Comparison of ENCODE assay signal across 6 cellular contexts in genomic region chr5:180497865-180498264, GRCh38. TPM values are rescaled to one million over a fixed set of nuclear protein-coding genes. Genes with fewer than 3 reads are reported as not detected.
DNase-seq lines count a peak whose midpoint lies in the region; ATAC-seq and TF ChIP-seq lines count a peak whose summit lies in the region.
"Not testable (repeated sequence)": the region's sequence is repeated elsewhere in the genome, so short reads cannot be mapped to it uniquely, and the experiment has no call there.

No MANE protein-coding gene starts in this region.

- H4K20me1 ChIP-seq in Loucy (ENCODE audit: insufficient read depth, low read length, poor library complexity, severe bottlenecking): peaks cover 50% of the 10 kb centered on the region

- H3K9me3 Mint-ChIP-seq in activated T-helper 2 cell treated with anti-CD3 and anti-CD28 coated beads, Interferon-gamma antibody, Interleukin-2, Interleukin-4, amounts not matched to agents 10 μg/mL and 5 μg/mL and 100 μg/mL, durations not matched to agents 14 hours and 24 hours and 36 hours; activated naive CD8-positive, alpha-beta T cell treated with anti-CD3 and anti-CD28 coated beads, Interleukin-2, amount 50 U/mL, for 24 hours; brain; nephron; type B pancreatic cell: not testable (repeated sequence)

- H3K36me3 Mint-ChIP-seq in activated T-helper 2 cell treated with anti-CD3 and anti-CD28 coated beads, Interferon-gamma antibody, Interleukin-2, Interleukin-4, amounts not matched to agents 10 μg/mL and 5 μg/mL and 100 μg/mL, durations not matched to agents 14 hours and 24 hours and 36 hours (ENCODE audit: low read depth): peaks cover 27% of the 10 kb centered on the region
- H3K36me3 Mint-ChIP-seq in activated naive CD8-positive, alpha-beta T cell treated with anti-CD3 and anti-CD28 coated beads, Interleukin-2, amount 50 U/mL, for 24 hours (ENCODE audit: low read depth): peaks cover 14% of the 10 kb centered on the region
- H3K36me3 Mint-ChIP-seq in brain (peaks cover 43% of the 10 kb centered on the region), nephron (ENCODE audit: low read depth) (peaks cover 24% of the 10 kb centered on the region), type B pancreatic cell (peaks cover 19% of the 10 kb centered on the region)

- H3K9me2 ChIP-seq in Loucy (replicated peaks; ENCODE audit: low read depth, low read length): not testable (repeated sequence)

- H3F3A ChIP-seq in Loucy (ENCODE audit: low read depth): not testable (repeated sequence)

- not testable (repeated sequence) for H3K27me3 ChIP-seq in Loucy (ENCODE audit: insufficient read depth, low read length, poor library complexity, severe bottlenecking)

- H3K4me2 ChIP-seq in Loucy (ENCODE audit: low read depth, low read length, poor library complexity, severe bottlenecking): peak overlapping the region; percentile 88

- H3K36me3 ChIP-seq in Loucy (ENCODE audit: insufficient read depth, low read length): not testable (repeated sequence)

- not testable (repeated sequence) for DNase-seq in activated T-helper 2 cell treated with anti-CD3 and anti-CD28 coated beads, Interferon-gamma antibody, Interleukin-2, Interleukin-4, amounts not matched to agents 10 μg/mL and 5 μg/mL and 100 μg/mL, durations not matched to agents 14 hours and 24 hours and 36 hours (ENCODE audit: low spot score); activated naive CD8-positive, alpha-beta T cell treated with anti-CD3 and anti-CD28 coated beads, Interleukin-2, amount 50 U/mL, for 24 hours; type B pancreatic cell (ENCODE audit: extremely low spot score, unreplicated experiment)

- not testable (repeated sequence) for TF ChIP-seq CTCF in Loucy (conservative IDR thresholded peaks at IDR 0.05; ENCODE audit: low read length); brain (conservative IDR thresholded peaks at IDR 0.05); nephron (IDR thresholded peaks at IDR 0.05; ENCODE audit: unreplicated experiment in 3 of 3); type B pancreatic cell (conservative IDR thresholded peaks at IDR 0.05)

- not testable (repeated sequence) for H2AFZ ChIP-seq in Loucy (ENCODE audit: low read length)

- not testable (repeated sequence) for H3K27ac Mint-ChIP-seq in activated T-helper 2 cell treated with anti-CD3 and anti-CD28 coated beads, Interferon-gamma antibody, Interleukin-2, Interleukin-4, amounts not matched to agents 10 μg/mL and 5 μg/mL and 100 μg/mL, durations not matched to agents 14 hours and 24 hours and 36 hours
- peak overlapping the region; percentile 18 for H3K27ac Mint-ChIP-seq in activated naive CD8-positive, alpha-beta T cell treated with anti-CD3 and anti-CD28 coated beads, Interleukin-2, amount 50 U/mL, for 24 hours
- H3K27ac Mint-ChIP-seq in brain: peak overlapping the region in 1 of 5 experiments; percentile 30
- peak overlapping the region in 1 of 3 experiments; percentile 40 for H3K27ac Mint-ChIP-seq in nephron
- H3K27ac Mint-ChIP-seq in type B pancreatic cell: peak overlapping the region; percentile 3

- not testable (repeated sequence) for H3K27me3 Mint-ChIP-seq in activated T-helper 2 cell treated with anti-CD3 and anti-CD28 coated beads, Interferon-gamma antibody, Interleukin-2, Interleukin-4, amounts not matched to agents 10 μg/mL and 5 μg/mL and 100 μg/mL, durations not matched to agents 14 hours and 24 hours and 36 hours (ENCODE audit: low read depth); activated naive CD8-positive, alpha-beta T cell treated with anti-CD3 and anti-CD28 coated beads, Interleukin-2, amount 50 U/mL, for 24 hours; nephron (ENCODE audit: low read depth); type B pancreatic cell
- peaks cover 14% of the 10 kb centered on the region for H3K27me3 Mint-ChIP-seq in brain

- H3K4me3 ChIP-seq in Loucy (ENCODE audit: low read length, poor library complexity, severe bottlenecking): peak overlapping the region; percentile 32

- not testable (repeated sequence) for ATAC-seq in activated naive CD8-positive, alpha-beta T cell treated with anti-CD3 and anti-CD28 coated beads, Interleukin-2, amount 50 U/mL, for 24 hours

- peaks cover 88% of the 10 kb centered on the region for H3K79me2 ChIP-seq in Loucy (ENCODE audit: insufficient read depth, low read length)

- not testable (repeated sequence) for H3K9ac ChIP-seq in Loucy (ENCODE audit: low read depth, low read length, poor library complexity, severe bottlenecking)

- peaks cover 20% of the 10 kb centered on the region for H3K4me1 ChIP-seq in Loucy (ENCODE audit: insufficient read depth, low read length, poor library complexity, severe bottlenecking)

- intact Hi-C loops in activated T-helper 2 cell treated with anti-CD3 and anti-CD28 coated beads, Interferon-gamma antibody, Interleukin-2, Interleukin-4, amounts not matched to agents 10 μg/mL and 5 μg/mL and 100 μg/mL, durations not matched to agents 14 hours and 24 hours and 36 hours (cut with micrococcal nuclease): loop anchor here (5.0 to 10.0 kb wide), 5 partner anchors 64 to 943 kb away; partner anchors contain the start of genes MAPK9, RUFY1 and ZFP62

- H3K4me3 Mint-ChIP-seq in activated T-helper 2 cell treated with anti-CD3 and anti-CD28 coated beads, Interferon-gamma antibody, Interleukin-2, Interleukin-4, amounts not matched to agents 10 μg/mL and 5 μg/mL and 100 μg/mL, durations not matched to agents 14 hours and 24 hours and 36 hours (ENCODE audit: low read depth): peak overlapping the region; percentile 5
- H3K4me3 Mint-ChIP-seq in activated naive CD8-positive, alpha-beta T cell treated with anti-CD3 and anti-CD28 coated beads, Interleukin-2, amount 50 U/mL, for 24 hours: not testable (repeated sequence)
- H3K4me3 Mint-ChIP-seq in brain: peak overlapping the region; percentile 9 to 45 (median 23)
- peak overlapping the region; percentile 3 to 10 (median 5) for H3K4me3 Mint-ChIP-seq in nephron
- peak overlapping the region; percentile 62 for H3K4me3 Mint-ChIP-seq in type B pancreatic cell

- H3K4me1 Mint-ChIP-seq in activated T-helper 2 cell treated with anti-CD3 and anti-CD28 coated beads, Interferon-gamma antibody, Interleukin-2, Interleukin-4, amounts not matched to agents 10 μg/mL and 5 μg/mL and 100 μg/mL, durations not matched to agents 14 hours and 24 hours and 36 hours (ENCODE audit: low read depth): peaks cover 22% of the 10 kb centered on the region
- peaks cover 41% of the 10 kb centered on the region for H3K4me1 Mint-ChIP-seq in activated naive CD8-positive, alpha-beta T cell treated with anti-CD3 and anti-CD28 coated beads, Interleukin-2, amount 50 U/mL, for 24 hours
- H3K4me1 Mint-ChIP-seq in brain (peaks cover 32% of the 10 kb centered on the region), nephron (peaks cover 33% of the 10 kb centered on the region), type B pancreatic cell (ENCODE audit: unreplicated experiment) (peaks cover 25% of the 10 kb centered on the region)

- H3K9me3 ChIP-seq in Loucy (ENCODE audit: insufficient read depth, low read depth, low read length): not testable (repeated sequence)

RNA-seq across cellular contexts. Expression of gene CNOT6, which starts 3.7 kb away (rescaled TPM):
- 43.2 and 48.9 TPM in 2 replicates for total RNA-seq in activated T-helper 2 cell treated with anti-CD3 and anti-CD28 coated beads, Interferon-gamma antibody, Interleukin-2, Interleukin-4, amounts not matched to agents 10 μg/mL and 5 μg/mL and 100 μg/mL, durations not matched to agents 14 hours and 24 hours and 36 hours
- polyA plus RNA-seq in brain (ENCODE audit: insufficient read depth, low read depth, low replicate concordance): 10.9 TPM
- 49.1 and 55.7 TPM in 2 replicates for total RNA-seq in type B pancreatic cell (ENCODE audit: low replicate concordance)
